Comparison of ENCODE assay signal across 8 cellular contexts in the genomic region with DNA sequence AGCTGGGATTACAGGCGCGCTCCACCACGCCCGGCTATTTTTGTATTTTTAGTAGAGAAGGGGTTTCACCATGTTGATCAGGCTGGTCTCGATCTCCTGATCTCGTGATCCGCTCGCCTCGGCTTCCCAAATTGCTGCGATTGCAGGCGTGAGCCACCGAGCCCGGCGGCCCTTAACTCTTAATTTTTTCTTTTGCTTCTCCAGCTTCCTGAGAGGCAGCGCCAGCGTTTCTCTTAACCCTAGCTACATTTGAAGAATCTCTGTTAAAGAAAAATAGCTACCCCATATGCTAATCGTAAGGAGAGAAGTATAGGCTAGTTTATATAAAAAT. TPM values are rescaled to one million over a fixed set of nuclear protein-coding genes. Genes with fewer than 3 reads are reported as not detected.
DNase-seq lines count a peak whose midpoint lies in the region; ATAC-seq and TF ChIP-seq lines count a peak whose summit lies in the region.

No MANE protein-coding gene starts in this region.

- H3K36me3 Mint-ChIP-seq in T-cell = no peaks in the 10 kb centered on the region

- no peaks in the 10 kb centered on the region for H3K9me3 ChIP-seq in GM23248 (ENCODE audit: low read depth)
- no peaks in the 10 kb centered on the region for H3K9me3 ChIP-seq in hepatocyte (ENCODE audit: low read depth)

- no peaks in the 10 kb centered on the region for H3K9me3 Mint-ChIP-seq in T-cell

- H3K4me1 ChIP-seq in GM23248 (ENCODE audit: insufficient read depth) (peaks cover 5% of the 10 kb centered on the region; the same call in 1 of the 2 replicates), hepatocyte (ENCODE audit: insufficient read depth) (peaks cover 9% of the 10 kb centered on the region)

- ATAC-seq in T-cell (replicated peaks in 1 of 4) (no peak), GM21576 (IDR thresholded peaks at IDR 0.05; ENCODE audit: unreplicated experiment) (no peak)
- peak; percentile 1 for ATAC-seq in stimulated activated naive CD8-positive, alpha-beta T cell treated with anti-CD3 and anti-CD28 coated beads, Interleukin-15, Interleukin-2, amounts not matched to agents 100 U/mL and 50 U/mL, for 24 hours

- H3K4me1 Mint-ChIP-seq in T-cell = peaks cover 10 to 25% (median 19%) of the 10 kb centered on the region in 3 donors

- POLR2A ChIA-PET in T-cell (lab: Charles Lee) = interaction anchor here in 1 of 2 donors (0.6 kb wide), 1 partner anchor 355 kb away, joined by 3 read pairs; no protein-coding TSS in a partner anchor

- DNase-seq in GM23248 (no peak), T-cell (no peak), hepatocyte (ENCODE audit: low spot score) (no peak), NCI-H1092 treated with DMSO at 0.1 percent for 48 hours (lab: John Stamatoyannopoulos, UW) (no peak), AML-193 (lab: John Stamatoyannopoulos, UW) (no peak), Ammon's horn (ENCODE audit: low spot score) (no peak)
- no peak for DNase-seq in stimulated activated naive CD8-positive, alpha-beta T cell treated with anti-CD3 and anti-CD28 coated beads, Interleukin-15, Interleukin-2, amounts not matched to agents 100 U/mL and 50 U/mL, for 24 hours

- no peaks in the 10 kb centered on the region for H4K20me1 ChIP-seq in GM23248 (ENCODE audit: insufficient read depth)
- H4K20me1 ChIP-seq in hepatocyte (ENCODE audit: insufficient read depth, poor library complexity, severe bottlenecking) = no peaks in the 10 kb centered on the region

- no peaks in the 10 kb centered on the region for H3F3A ChIP-seq in GM23248 (ENCODE audit: insufficient read depth)

- H3K4me3 Mint-ChIP-seq in T-cell = peak overlapping the region; percentile 86 to 91 (median 90)

- peak overlapping the region; percentile 80 for H3K4me3 ChIP-seq in GM23248
- H3K4me3 ChIP-seq in hepatocyte = peak overlapping the region; percentile 61

- no peaks in the 10 kb centered on the region for H3K27me3 Mint-ChIP-seq in T-cell

- H2AFZ ChIP-seq in GM23248 (peak overlapping the region; percentile 91), hepatocyte (peak overlapping the region; percentile 92)

- TF ChIP-seq CTCF in hepatocyte (IDR thresholded peaks at IDR 0.05; ENCODE audit: poor library complexity) = no peak

- CTCF ChIA-PET in T-cell (lab: Charles Lee) = no interaction called here

- H3K36me3 ChIP-seq in GM23248 (ENCODE audit: low read depth) (no peaks in the 10 kb centered on the region), hepatocyte (replicated peaks; ENCODE audit: insufficient read depth, low read depth) (no peaks in the 10 kb centered on the region)

- no peaks in the 10 kb centered on the region for H3K9me2 ChIP-seq in GM23248 (ENCODE audit: insufficient read depth)
- no peaks in the 10 kb centered on the region for H3K9me2 ChIP-seq in hepatocyte (replicated peaks; ENCODE audit: insufficient read depth)

- H3K27ac ChIP-seq in GM23248 = peak overlapping the region; percentile 78
- peak overlapping the region; percentile 94 for H3K27ac ChIP-seq in hepatocyte

- H3K27ac Mint-ChIP-seq in T-cell = peak overlapping the region in 1 of 2 donors; percentile 61

- H3K79me2 ChIP-seq in GM23248 (ENCODE audit: insufficient read depth) (peaks cover 40% of the 10 kb centered on the region), hepatocyte (peaks cover 35% of the 10 kb centered on the region)

- in situ Hi-C loops in GM23248 (cut with MboI) = no loop called here

- H3K27me3 ChIP-seq in GM23248 (replicated peaks; ENCODE audit: insufficient read depth) (no peaks in the 10 kb centered on the region), hepatocyte (no peaks in the 10 kb centered on the region)

- H3K9ac ChIP-seq in GM23248 = peak overlapping the region; percentile 90

- 35 to 36% methylated on average over 17 of the region's 17 CpGs for WGBS in GM23248 (ENCODE audit: low coverage in 1 of 2, low lambda C conversion rate in 2 of 2, missing lambda C conversion rate in 2 of 2), 2 experiments
- 80% methylated on average over 17 of the region's 17 CpGs for WGBS in hepatocyte (ENCODE audit: low lambda C conversion rate, missing lambda C conversion rate)

- H3K4me2 ChIP-seq in GM23248 (ENCODE audit: unreplicated experiment) = peak overlapping the region; percentile 89
- H3K4me2 ChIP-seq in hepatocyte = peak overlapping the region; percentile 79

RNA-seq across cellular contexts. Expression of gene GK5, which starts 0.5 kb away (rescaled TPM):
- 8.5 and 11.5 TPM in 2 replicates for total RNA-seq in GM23248 (2014; rRNA removed; shearing (Covaris generic))
- polyA plus RNA-seq in GM23248 (2016; fragmentation: Nextera tagmentation; extraction: Ambion mirVana) (6.1 and 7.2 TPM in 2 replicates), hepatocyte (9.1 TPM in 2 replicates)
- total RNA-seq in T-cell (10 to 100 TPM; 17.4 to 21.7 (median 18.9) TPM), hepatocyte (10.0 and 20.9 TPM in 2 replicates)
